ENCODE assay signal across 15 cellular contexts in genomic region chr16:12061336-12062055, GRCh38.
DNase-seq lines count a peak whose midpoint lies in the region; ATAC-seq and TF ChIP-seq lines count a peak whose summit lies in the region.
"Had no signal": no experiment of that assay in that cellular context is flagged by ENCODE, and none has a peak within 500 bp of the region (broad histone marks: within the 10 kb centered on the region; RNA-seq: fewer than 3 reads in every experiment).

No MANE protein-coding gene starts in this region.

- no peak for ATAC-seq in HG03139 (IDR thresholded peaks at IDR 0.05; ENCODE audit: unreplicated experiment)
- ATAC-seq in activated CD4-positive, CD25-positive, alpha-beta regulatory T cell treated with anti-CD3 and anti-CD28 coated beads, Interleukin-2, amount 50 U/mL, for 24 hours = no peak
- ATAC-seq: natural killer cell treated with Interleukin-12 subunit alpha and Interleukin-12 subunit beta and Interleukin-15 and Interleukin-18, amount 100 ng/mL, for 72 hours had no signal

- in situ Hi-C loops in ACHN (cut with HindIII; ENCODE audit: low pct_ligation_motif_present, low pct_unique_long_range_greater_than_20kb, low sequenced_read_pairs) = no loop called here

- DNase-seq in ACHN = peak; percentile 85
- peak; percentile 22 for DNase-seq in HPDE6-E6E7 (ENCODE audit: extremely low spot score)
- peak; percentile 68 for DNase-seq in choroid plexus epithelial cell (ENCODE audit: low read depth)
- DNase-seq in myocyte (ENCODE audit: low read depth) = peak; percentile 18
- DNase-seq in NCI-H526 treated with DMSO at 0.1 percent for 48 hours (lab: John Stamatoyannopoulos, UW) = no peak
- no peak for DNase-seq in SKM-1 (lab: John Stamatoyannopoulos, UW; ENCODE audit: unreplicated experiment)
- DNase-seq: activated gamma-delta T cell, cerebellar nuclear complex, DMS79 treated with DMSO at 0.1 percent for 48 hours, left cardiac atrium, NCI-H187, T-helper 2 cell had no signal

- TF ChIP-seq CTCF in choroid plexus epithelial cell (conservative IDR thresholded peaks at IDR 0.05; ENCODE audit: low read depth, low read length) = no peak

- H3K4me3 ChIP-seq in choroid plexus epithelial cell (ENCODE audit: low read depth, low read length) = no peak overlapping the region

Comparison
In these comparisons a context has a peak if more than half of its experiments do, and no peak if none do; other contexts are left out.
1. DNase-seq: peak in ACHN (single experiment), HPDE6-E6E7 (single experiment), choroid plexus epithelial cell (single experiment) and myocyte (single experiment); none in NCI-H526 treated with DMSO at 0.1 percent for 48 hours (single experiment) and SKM-1 (single experiment).